8 cellular contexts compared by ENCODE assay signal in the genomic region with DNA sequence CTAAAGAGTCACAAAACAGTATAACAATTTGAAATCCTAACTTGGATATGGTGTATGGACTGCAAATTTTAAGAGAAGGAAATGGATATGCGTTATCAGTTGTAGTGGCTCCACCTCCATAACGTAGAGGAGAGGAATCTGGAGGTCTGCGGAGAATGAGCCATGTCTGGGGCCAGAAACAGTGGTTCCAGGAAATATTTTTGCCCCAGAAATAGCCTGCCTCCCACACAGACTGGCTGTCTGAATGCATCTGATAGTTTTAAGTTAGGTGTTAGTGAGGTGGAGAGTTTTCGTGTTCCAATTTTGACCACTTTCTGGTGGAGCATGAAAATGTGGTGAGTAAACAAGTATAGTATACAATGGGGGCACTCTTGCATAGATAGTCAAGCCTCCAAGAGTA. TPM values are rescaled to one million over a fixed set of nuclear protein-coding genes. Genes with fewer than 3 reads are reported as not detected.
DNase-seq lines count a peak whose midpoint lies in the region; ATAC-seq and TF ChIP-seq lines count a peak whose summit lies in the region.

No MANE protein-coding gene starts in this region.

- H3K27ac ChIP-seq in sigmoid colon: peak overlapping the region in 1 of 4 donors; percentile 92
- no peak overlapping the region for H3K27ac ChIP-seq in RWPE1
- H3K27ac ChIP-seq in adrenal gland: no peak overlapping the region

- no peak for TF ChIP-seq EP300 in sigmoid colon (IDR thresholded peaks at IDR 0.05)

- 25 to 31% methylated on average over 4 of the region's 4 CpGs for WGBS in sigmoid colon, 2 donors
- WGBS in adrenal gland, 4 donors: 57 to 82% (median 65%) methylated on average over 4 of the region's 4 CpGs

- H3K4me3 Mint-ChIP-seq in central memory CD8-positive, alpha-beta T cell: peak overlapping the region; percentile 88

- POLR2A ChIA-PET in RWPE1 (lab: Yijun Ruan, JAX; ENCODE audit: low non-redundant PET): no interaction called here

- H3K4me3 ChIP-seq in sigmoid colon: peak overlapping the region in 3 of 4 donors; percentile 72 to 95 (median 84)
- peak overlapping the region in 1 of 4 donors; percentile 74 for H3K4me3 ChIP-seq in adrenal gland

- intact Hi-C loops in sigmoid colon (cut with DNase I): loop anchor here (10.0 kb wide), 1 partner anchor 125 kb away; no protein-coding TSS in a partner anchor
- intact Hi-C loops in adrenal gland (cut with DNase I): no loop called here

- H3K36me3 ChIP-seq in sigmoid colon (no peaks in the 10 kb centered on the region), adrenal gland (replicated peaks in 1 of 2) (no peaks in the 10 kb centered on the region)

- H3K27ac Mint-ChIP-seq in central memory CD8-positive, alpha-beta T cell (ENCODE audit: low read depth): peak overlapping the region; percentile 88

- no peaks in the 10 kb centered on the region for H3K27me3 ChIP-seq in sigmoid colon
- no peaks in the 10 kb centered on the region for H3K27me3 ChIP-seq in adrenal gland

- TF ChIP-seq POLR2A in sigmoid colon (IDR thresholded peaks at IDR 0.05): no peak
- TF ChIP-seq POLR2A in adrenal gland (IDR thresholded peaks at IDR 0.05): no peak

- H3K9me3 Mint-ChIP-seq in central memory CD8-positive, alpha-beta T cell: no peaks in the 10 kb centered on the region

- H3K36me3 Mint-ChIP-seq in central memory CD8-positive, alpha-beta T cell (ENCODE audit: insufficient read depth): peaks cover 8% of the 10 kb centered on the region

- CTCF ChIA-PET in RWPE1 (lab: Yijun Ruan, JAX): no interaction called here

- ATAC-seq in central memory CD8-positive, alpha-beta T cell (replicated peaks; ENCODE audit: extremely low read depth, poor library complexity, severe bottlenecking): no peak
- no peak for ATAC-seq in HG03280 (IDR thresholded peaks at IDR 0.05; ENCODE audit: unreplicated experiment)

- DNase-seq in NCI-H2227 treated with DMSO at 0.1 percent for 48 hours (lab: John Stamatoyannopoulos, UW): peak; percentile 12
- no peak for DNase-seq in NCI-H2227 (lab: John Stamatoyannopoulos, UW; ENCODE audit: unreplicated experiment)
- peak; percentile 13 to 18 for DNase-seq in Kasumi-1 (lab: John Stamatoyannopoulos, UW)
- no peak for DNase-seq in central memory CD8-positive, alpha-beta T cell (ENCODE audit: low spot score in 2 of 2)
- no peak for DNase-seq in sigmoid colon
- DNase-seq in RWPE1 (ENCODE audit: low spot score): no peak
- no peak for DNase-seq in adrenal gland

- H3K9me3 ChIP-seq in sigmoid colon (no peaks in the 10 kb centered on the region), adrenal gland (replicated peaks in 1 of 3) (no peaks in the 10 kb centered on the region)

- peaks cover 65% of the 10 kb centered on the region for H3K4me1 Mint-ChIP-seq in central memory CD8-positive, alpha-beta T cell

- H3K4me1 ChIP-seq in sigmoid colon (peaks cover 0 to 30% (median 27%) of the 10 kb centered on the region in 4 donors), adrenal gland (replicated peaks in 1 of 2) (peaks cover 11 to 21% of the 10 kb centered on the region in 2 donors)

- H3K27me3 Mint-ChIP-seq in central memory CD8-positive, alpha-beta T cell: no peaks in the 10 kb centered on the region

- TF ChIP-seq CTCF in sigmoid colon (IDR thresholded peaks at IDR 0.05) (no peak), RWPE1 (conservative IDR thresholded peaks at IDR 0.05; ENCODE audit: low read depth) (no peak), adrenal gland (IDR thresholded peaks at IDR 0.05) (no peak)

RNA-seq across cellular contexts. Expression of gene PHTF2, which starts 1.6 kb away (rescaled TPM):
- total RNA-seq in sigmoid colon (10 to 100 TPM; 17.4 to 19.3 (median 18.6) TPM), adrenal gland (10 to 100 TPM in 5 of 8 donors, 1 to 10 TPM in 3; 8.0 to 13.7 (median 10.6) TPM)
- polyA plus RNA-seq in sigmoid colon (1 to 10 TPM; 2.3 to 7.3 (median 2.4) TPM), adrenal gland (1 to 10 TPM; 4.3 to 8.2 (median 5.8) TPM)

RNA-seq across cellular contexts. Expression of gene TMEM60, which starts 1.9 kb away (rescaled TPM):
- total RNA-seq in sigmoid colon (10 to 100 TPM in 3 of 4 donors, 1 to 10 TPM in 1; 5.7 to 14.5 (median 10.6) TPM), adrenal gland (10 to 100 TPM; 13.8 to 30.6 (median 16.9) TPM)
- polyA plus RNA-seq in sigmoid colon (10 to 100 TPM; 18.0 to 33.0 (median 23.2) TPM), adrenal gland (10 to 100 TPM; 21.7 to 25.2 (median 23.1) TPM)

Comparison
In these comparisons a context has a peak if more than half of its experiments do, and no peak if none do; other contexts are left out.
1. DNase-seq: peak in NCI-H2227 treated with DMSO at 0.1 percent for 48 hours (single experiment) and Kasumi-1 (2 of 2); none in NCI-H2227 (single experiment), central memory CD8-positive, alpha-beta T cell (0 of 2), sigmoid colon (single experiment), RWPE1 (single experiment) and adrenal gland (0 of 7).